In genomic region chr5:36301858-36302603, GRCh38 we compare ENCODE assay signal across 8 cellular contexts. TPM values are rescaled to one million over a fixed set of nuclear protein-coding genes. Genes with fewer than 3 reads are reported as not detected.
A peak's percentile ranks its signal among the peaks of the same experiment; 100 is the strongest.
DNase-seq lines count a peak whose midpoint lies in the region; ATAC-seq, FAIRE-seq and TF ChIP-seq lines count a peak whose summit lies in the region.

Gene RANBP3L (minus strand): TSS chr5:36301902. CDS start chr5:36301416, 486 bp downstream.

- H3K4me3 ChIP-seq in lower lobe of right lung (peak within 1 kb of the TSS; percentile 37), transverse colon (peak within 1 kb of the TSS in 3 of 4 donors; percentile 1 to 19 (median 13))
- H3K4me3 ChIP-seq in CD8-positive, alpha-beta memory T cell (ENCODE audit: low read length) = no peak within 1 kb of the TSS

- no peak for TF ChIP-seq CTCF in lower lobe of right lung (IDR thresholded peaks at IDR 0.05)
- no peak for TF ChIP-seq CTCF in transverse colon (IDR thresholded peaks at IDR 0.05)

- H3K27ac ChIP-seq in lower lobe of right lung = peak within 1 kb of the TSS; percentile 70
- H3K27ac ChIP-seq in transverse colon = peak within 1 kb of the TSS; percentile 53 to 76 (median 72)
- H3K27ac ChIP-seq in CD8-positive, alpha-beta memory T cell (ENCODE audit: low read depth, low read length) = no peak within 1 kb of the TSS

- H3K9me3 ChIP-seq in lower lobe of right lung = no peaks in the 10 kb centered on the region
- H3K9me3 ChIP-seq in transverse colon = no peaks in the 10 kb centered on the region
- H3K9me3 ChIP-seq in CD8-positive, alpha-beta memory T cell (ENCODE audit: low read length) = no peaks in the 10 kb centered on the region

- H3K4me1 ChIP-seq in lower lobe of right lung (peaks cover 20% of the 10 kb centered on the region), transverse colon (peaks cover 5 to 28% (median 17%) of the 10 kb centered on the region in 4 donors)
- H3K4me1 ChIP-seq in CD8-positive, alpha-beta memory T cell (ENCODE audit: insufficient read depth, low read length) = no peaks in the 10 kb centered on the region

- CTCF ChIA-PET in activated CD4-positive, alpha-beta memory T cell treated with anti-CD3 and anti-CD28 coated beads for 36 hours (lab: Charles Lee) = interaction anchor here (0.5 to 1.7 kb wide), 5 partner anchors 30 to 223 kb away, joined by 3 to 5 read pairs (median 3); no protein-coding TSS in a partner anchor
- CTCF ChIA-PET in CD8-positive, alpha-beta memory T cell (lab: Charles Lee) = no interaction called here

- H3K4me1 Mint-ChIP-seq in activated CD4-positive, alpha-beta memory T cell treated with anti-CD3 and anti-CD28 coated beads for 36 hours (ENCODE audit: low read depth) = peaks cover 5% of the 10 kb centered on the region
- peaks cover 0 to 16% (median 6%) of the 10 kb centered on the region in 3 donors for H3K4me1 Mint-ChIP-seq in CD8-positive, alpha-beta memory T cell

- no peak within 1 kb of the TSS for H3K27ac Mint-ChIP-seq in activated CD4-positive, alpha-beta memory T cell treated with anti-CD3 and anti-CD28 coated beads for 36 hours
- no peak within 1 kb of the TSS for H3K27ac Mint-ChIP-seq in CD8-positive, alpha-beta memory T cell

- peaks cover 11% of the 10 kb centered on the region for H3K27me3 Mint-ChIP-seq in activated CD4-positive, alpha-beta memory T cell treated with anti-CD3 and anti-CD28 coated beads for 36 hours
- H3K27me3 Mint-ChIP-seq in CD8-positive, alpha-beta memory T cell = peaks cover 6 to 35% of the 10 kb centered on the region in 2 donors

- in situ Hi-C loops in Caki2 (cut with HindIII; ENCODE audit: low pct_unique_long_range_greater_than_20kb, low sequenced_read_pairs) (no loop called here), transverse colon (cut with MboI; ENCODE audit: low pct_ligation_motif_present in 1 of 4, low pct_unique_long_range_greater_than_20kb in 1 of 4, low sequenced_read_pairs in 3 of 4) (no loop called here)

- no peak within 1 kb of the TSS for H3K4me3 Mint-ChIP-seq in activated CD4-positive, alpha-beta memory T cell treated with anti-CD3 and anti-CD28 coated beads for 36 hours
- peak within 1 kb of the TSS in 1 of 7 donors; percentile 16 for H3K4me3 Mint-ChIP-seq in CD8-positive, alpha-beta memory T cell

- no peaks in the 10 kb centered on the region for H3K36me3 Mint-ChIP-seq in activated CD4-positive, alpha-beta memory T cell treated with anti-CD3 and anti-CD28 coated beads for 36 hours
- no peaks in the 10 kb centered on the region for H3K36me3 Mint-ChIP-seq in CD8-positive, alpha-beta memory T cell

- H3K36me3 ChIP-seq in lower lobe of right lung (no peaks in the 10 kb centered on the region), transverse colon (no peaks in the 10 kb centered on the region)
- H3K36me3 ChIP-seq in CD8-positive, alpha-beta memory T cell (ENCODE audit: insufficient read depth, low read length) = no peaks in the 10 kb centered on the region

- intact Hi-C loops in lower lobe of right lung (cut with DNase I) (no loop called here), transverse colon (cut with DNase I; ENCODE audit: low total_unique reads) (loop anchor here (1.0 kb wide), 1 partner anchor 33 kb away; no protein-coding TSS in a partner anchor)
- intact Hi-C loops in activated CD4-positive, alpha-beta memory T cell treated with anti-CD3 and anti-CD28 coated beads for 36 hours (cut with micrococcal nuclease) = no loop called here

- no peak for TF ChIP-seq EP300 in transverse colon (IDR thresholded peaks at IDR 0.05; ENCODE audit: low read depth)

- peak; percentile 75 to 88 for ATAC-seq in lower lobe of right lung

- FAIRE-seq in HTR-8/SVneo (lab: Jason Lieb, UNC) = no peak

- DNase-seq in Caki2 (ENCODE audit: low read depth) = peak; percentile 9
- DNase-seq in HTR-8/SVneo (ENCODE audit: insufficient read length, low spot score) = peak; percentile 20
- DNase-seq in brain pericyte (ENCODE audit: low read depth, low spot score) = peak; percentile 44
- DNase-seq in lower lobe of right lung = no peak
- DNase-seq in transverse colon = peak; percentile 12
- no peak for DNase-seq in DMS153 (lab: John Stamatoyannopoulos, UW)
- DNase-seq in activated CD4-positive, alpha-beta memory T cell treated with anti-CD3 and anti-CD28 coated beads for 36 hours = no peak
- DNase-seq in CD8-positive, alpha-beta memory T cell = no peak

- H3K27me3 ChIP-seq in lower lobe of right lung (ENCODE audit: low read depth) (no peaks in the 10 kb centered on the region), transverse colon (no peaks in the 10 kb centered on the region)
- no peaks in the 10 kb centered on the region for H3K27me3 ChIP-seq in CD8-positive, alpha-beta memory T cell (ENCODE audit: insufficient read depth, low read length, poor library complexity, severe bottlenecking)

- 9 to 11% methylated on average over 4 to 5 of the region's 5 CpGs for WGBS in transverse colon (ENCODE audit: low coverage in 1 of 2), 2 donors

- POLR2A ChIA-PET in activated CD4-positive, alpha-beta memory T cell treated with anti-CD3 and anti-CD28 coated beads for 36 hours (lab: Charles Lee) = no interaction called here
- POLR2A ChIA-PET in CD8-positive, alpha-beta memory T cell (lab: Charles Lee) = no interaction called here

- no peak for TF ChIP-seq POLR2A in transverse colon (IDR thresholded peaks at IDR 0.05)

- no peaks in the 10 kb centered on the region for H3K9me3 Mint-ChIP-seq in activated CD4-positive, alpha-beta memory T cell treated with anti-CD3 and anti-CD28 coated beads for 36 hours
- H3K9me3 Mint-ChIP-seq in CD8-positive, alpha-beta memory T cell = no peaks in the 10 kb centered on the region

RNA-seq across cellular contexts. Expression of gene RANBP3L, which starts in this region (rescaled TPM):
- total RNA-seq in Caki2 (2014; rRNA removed; shearing (Covaris generic); ENCODE audit: low replicate concordance) = not detected in 2 replicates
- total RNA-seq in lower lobe of right lung = 2.8 TPM
- 1 to 10 TPM in 2 of 4 donors, under 1 TPM in 2; 0.60 to 1.2 (median 0.96) TPM for total RNA-seq in transverse colon
- total RNA-seq in activated CD4-positive, alpha-beta memory T cell treated with anti-CD3 and anti-CD28 coated beads for 36 hours = not detected
- not detected for total RNA-seq in CD8-positive, alpha-beta memory T cell
- not detected for polyA plus RNA-seq in CD8-positive, alpha-beta memory T cell

Comparison
In these comparisons a context has a peak if more than half of its experiments do, and no peak if none do; other contexts are left out.
1. Peak in DNase-seq in Caki2; RNA of the gene not detected or under 1 TPM.
2. DNase-seq: peak in HTR-8/SVneo (single experiment), brain pericyte (single experiment) and transverse colon (single experiment); none in lower lobe of right lung (single experiment), DMS153 (single experiment), activated CD4-positive, alpha-beta memory T cell treated with anti-CD3 and anti-CD28 coated beads for 36 hours (single experiment) and CD8-positive, alpha-beta memory T cell (0 of 5).